In genomic region chr1:21552715-21553114, GRCh38 we compare ENCODE assay signal across 13 cellular contexts. TPM values are rescaled to one million over a fixed set of nuclear protein-coding genes. Genes with fewer than 3 reads are reported as not detected.
DNase-seq lines count a peak whose midpoint lies in the region; ATAC-seq and TF ChIP-seq lines count a peak whose summit lies in the region.
"Had no signal": no experiment of that assay in that cellular context is flagged by ENCODE, and none has a peak within 500 bp of the region (broad histone marks: within the 10 kb centered on the region; RNA-seq: fewer than 3 reads in every experiment).

No MANE protein-coding gene starts in this region.

- H3K4me1 Mint-ChIP-seq in osteocyte (ENCODE audit: unreplicated experiment) = peaks cover 27% of the 10 kb centered on the region

- H3K27ac ChIP-seq in GM23248 = peak overlapping the region; percentile 52; the same call in 1 of the 2 replicates

- peak; percentile 94 for DNase-seq in GM23248
- peak; percentile 44 for DNase-seq in OCI-M1 (lab: John Stamatoyannopoulos, UW)
- DNase-seq in fibroblast of mammary gland (ENCODE audit: low read depth) = peak; percentile 92
- DNase-seq in osteocyte (ENCODE audit: extremely low spot score, unreplicated experiment) = no peak
- DNase-seq in epidermal melanocyte (ENCODE audit: insufficient read length, low spot score) = no peak
- no peak for DNase-seq in activated naive CD4-positive, alpha-beta T cell treated with anti-CD3 and anti-CD28 coated beads, Interleukin-2, amount 50 U/mL, for 72 hours (ENCODE audit: low spot score in 2 of 2)
- DNase-seq in NCI-H446 (lab: John Stamatoyannopoulos, UW) = no peak
- DNase-seq: effector memory CD4-positive, alpha-beta T cell; islet precursor cell; NCI-H69; posterior cingulate gyrus had no signal

- ATAC-seq in activated naive CD4-positive, alpha-beta T cell treated with anti-CD3 and anti-CD28 coated beads, Interleukin-2, amount 50 U/mL, for 72 hours = no peak
- no peak for ATAC-seq in GM21528 (IDR thresholded peaks at IDR 0.05; ENCODE audit: low FRiP score, unreplicated experiment)

- H3K36me3 Mint-ChIP-seq in osteocyte (ENCODE audit: unreplicated experiment) = peaks cover 2% of the 10 kb centered on the region
- no peaks in the 10 kb centered on the region for H3K36me3 Mint-ChIP-seq in activated naive CD4-positive, alpha-beta T cell treated with anti-CD3 and anti-CD28 coated beads, Interleukin-2, amount 50 U/mL, for 72 hours

- no peaks in the 10 kb centered on the region for H3K79me2 ChIP-seq in GM23248 (ENCODE audit: insufficient read depth)

- 0% methylated on average over 1 of the region's 1 CpG for WGBS in GM23248 (ENCODE audit: low coverage in 1 of 2, low lambda C conversion rate in 2 of 2, missing lambda C conversion rate in 2 of 2), 2 experiments

- no peaks in the 10 kb centered on the region for H3K9me3 Mint-ChIP-seq in osteocyte (ENCODE audit: unreplicated experiment)
- no peaks in the 10 kb centered on the region for H3K9me3 Mint-ChIP-seq in activated naive CD4-positive, alpha-beta T cell treated with anti-CD3 and anti-CD28 coated beads, Interleukin-2, amount 50 U/mL, for 72 hours
- H3K9me3 Mint-ChIP-seq: activated T-helper 1 cell treated with anti-CD3 and anti-CD28 coated beads, Interleukin-12 subunit alpha, Interleukin-12 subunit beta, Interleukin-2, Interleukin-4 antibody, amounts not matched to agents 30 ng/mL and 10 ng/mL and 1 ng/mL, durations not matched to agents 14 hours and 24 hours and 36 hours had no signal

- H2AFZ ChIP-seq in GM23248 = no peak overlapping the region

- no peak overlapping the region for H3K4me3 ChIP-seq in GM23248
- H3K4me3 ChIP-seq in fibroblast of mammary gland (ENCODE audit: control insufficient read depth, low read depth, low read length) = no peak overlapping the region

- H3K27ac Mint-ChIP-seq in osteocyte (ENCODE audit: unreplicated experiment) = peak overlapping the region; percentile 91
- H3K27ac Mint-ChIP-seq in activated naive CD4-positive, alpha-beta T cell treated with anti-CD3 and anti-CD28 coated beads, Interleukin-2, amount 50 U/mL, for 72 hours = no peak overlapping the region
- H3K27ac Mint-ChIP-seq: activated T-helper 1 cell treated with anti-CD3 and anti-CD28 coated beads, Interleukin-12 subunit alpha, Interleukin-12 subunit beta, Interleukin-2, Interleukin-4 antibody, amounts not matched to agents 30 ng/mL and 10 ng/mL and 1 ng/mL, durations not matched to agents 14 hours and 24 hours and 36 hours had no signal

- H3K9ac ChIP-seq in GM23248 = no peak overlapping the region

- peaks cover 37% of the 10 kb centered on the region for H3K27me3 ChIP-seq in GM23248 (replicated peaks; ENCODE audit: insufficient read depth)

- H3K36me3 ChIP-seq in GM23248 (ENCODE audit: low read depth) = no peaks in the 10 kb centered on the region

- in situ Hi-C loops in GM23248 (cut with MboI) = no loop called here

- no peaks in the 10 kb centered on the region for H4K20me1 ChIP-seq in GM23248 (ENCODE audit: insufficient read depth)

- peak overlapping the region; percentile 78 for H3K4me2 ChIP-seq in GM23248 (ENCODE audit: unreplicated experiment)

- H3K4me1 ChIP-seq in GM23248 (ENCODE audit: insufficient read depth) = peaks cover 25% of the 10 kb centered on the region

- H3K9me2 ChIP-seq in GM23248 (ENCODE audit: insufficient read depth) = no peaks in the 10 kb centered on the region

- H3K4me3 Mint-ChIP-seq in osteocyte (ENCODE audit: unreplicated experiment) = peak overlapping the region; percentile 46
- H3K4me3 Mint-ChIP-seq: activated T-helper 1 cell treated with anti-CD3 and anti-CD28 coated beads, Interleukin-12 subunit alpha, Interleukin-12 subunit beta, Interleukin-2, Interleukin-4 antibody, amounts not matched to agents 30 ng/mL and 10 ng/mL and 1 ng/mL, durations not matched to agents 14 hours and 24 hours and 36 hours had no signal

- H3K27me3 Mint-ChIP-seq in osteocyte (ENCODE audit: unreplicated experiment) = no peaks in the 10 kb centered on the region

- H3K9me3 ChIP-seq in GM23248 (ENCODE audit: low read depth) = no peaks in the 10 kb centered on the region

- H3F3A ChIP-seq in GM23248 (ENCODE audit: insufficient read depth) = peaks cover 7% of the 10 kb centered on the region

- TF ChIP-seq CTCF in fibroblast of mammary gland (conservative IDR thresholded peaks at IDR 0.05; ENCODE audit: control insufficient read depth, insufficient read depth, low read depth, low read length) (no peak), osteocyte (IDR thresholded peaks at IDR 0.05) (no peak)

RNA-seq across cellular contexts. Expression of gene ALPL, which starts 43.5 kb away (rescaled TPM):
- not detected in 2 replicates for total RNA-seq in GM23248 (2014; rRNA removed; shearing (Covaris generic))
- polyA plus RNA-seq in GM23248 (2016; fragmentation: Nextera tagmentation; extraction: Ambion mirVana) = 0.35 and 0.95 TPM in 2 replicates
- total RNA-seq in osteocyte = 41.6 and 43.4 TPM in 2 replicates
- total RNA-seq in activated naive CD4-positive, alpha-beta T cell treated with anti-CD3 and anti-CD28 coated beads, Interleukin-2, amount 50 U/mL, for 72 hours = not detected
- total RNA-seq: activated T-helper 1 cell treated with anti-CD3 and anti-CD28 coated beads, Interleukin-12 subunit alpha, Interleukin-12 subunit beta, Interleukin-2, Interleukin-4 antibody, amounts not matched to agents 30 ng/mL and 10 ng/mL and 1 ng/mL, durations not matched to agents 14 hours and 24 hours and 36 hours had no signal

Comparison
In these comparisons a context has a peak if more than half of its experiments do, and no peak if none do; other contexts are left out.
1. DNase-seq: peak in GM23248 (single experiment), OCI-M1 (single experiment) and fibroblast of mammary gland (single experiment); none in osteocyte (single experiment), epidermal melanocyte (single experiment), activated naive CD4-positive, alpha-beta T cell treated with anti-CD3 and anti-CD28 coated beads, Interleukin-2, amount 50 U/mL, for 72 hours (0 of 2) and NCI-H446 (0 of 2).
2. RNA of gene ALPL, which starts 43.5 kb away (total RNA-seq): 41.6 to 43.4 TPM in osteocyte; not detected in activated naive CD4-positive, alpha-beta T cell treated with anti-CD3 and anti-CD28 coated beads, Interleukin-2, amount 50 U/mL, for 72 hours and not detected in GM23248; every median in the first group is over 10 times any median in the second.